In genomic region chr7:111730476-111731300, GRCh38 we compare ENCODE assay signal across 9 cellular contexts.
A peak's percentile ranks its signal among the peaks of the same experiment; 100 is the strongest.
DNase-seq lines count a peak whose midpoint lies in the region; ATAC-seq, FAIRE-seq and TF ChIP-seq lines count a peak whose summit lies in the region.
"Had no signal": no experiment of that assay in that cellular context is flagged by ENCODE, and none has a peak within 500 bp of the region (broad histone marks: within the 10 kb centered on the region; RNA-seq: fewer than 3 reads in every experiment).

No MANE protein-coding gene starts in this region.

- DNase-seq in H54 (ENCODE audit: insufficient read length, low spot score) = peak; percentile 34
- peak; percentile 13 for DNase-seq in NCI-H1105 (lab: John Stamatoyannopoulos, UW)
- no peak for DNase-seq in astrocyte of the cerebellum (ENCODE audit: low read depth)
- no peak for DNase-seq in activated gamma-delta T cell treated with Interleukin-2 at 50 U/mL for 16 hours
- no peak for DNase-seq in caudate nucleus (lab: John Stamatoyannopoulos, UW)

- no peak for TF ChIP-seq POLR2A in H54 (IDR thresholded peaks at IDR 0.05; ENCODE audit: low read depth, low read length)

- no peaks in the 10 kb centered on the region for H3K9me3 Mint-ChIP-seq in nephron

- no peak overlapping the region for H3K4me3 Mint-ChIP-seq in nephron

- H3K4me1 Mint-ChIP-seq in nephron = peaks cover 13% of the 10 kb centered on the region

- no peak for FAIRE-seq in H54 (lab: Jason Lieb, UNC)

- in situ Hi-C loops in astrocyte of the cerebellum (cut with HindIII; ENCODE audit: low sequenced_read_pairs) = no loop called here

- no peak overlapping the region for H3K27ac ChIP-seq in caudate nucleus (ENCODE audit: low read depth, low read length)
- H3K27ac ChIP-seq: skin epidermis had no signal

- no peak overlapping the region for H3K4me3 ChIP-seq in astrocyte of the cerebellum (ENCODE audit: low read depth, low read length)
- H3K4me3 ChIP-seq: skin epidermis had no signal

- peak; percentile 67 for TF ChIP-seq CTCF in GM12872 (IDR thresholded peaks at IDR 0.05; ENCODE audit: insufficient read depth, low read depth, low read length)
- peak; percentile 38 for TF ChIP-seq CTCF in astrocyte of the cerebellum (IDR thresholded peaks at IDR 0.05; ENCODE audit: low read depth, low read length, missing control alignments)
- TF ChIP-seq CTCF in nephron (IDR thresholded peaks at IDR 0.05; ENCODE audit: unreplicated experiment in 3 of 3) = peak; percentile 42 to 49 (median 47)

- H3K36me3 Mint-ChIP-seq in nephron (ENCODE audit: low read depth) = peaks cover 37% of the 10 kb centered on the region

- ATAC-seq in GM18907 (IDR thresholded peaks at IDR 0.05; ENCODE audit: unreplicated experiment) = no peak

- H3K27ac Mint-ChIP-seq in nephron = no peak overlapping the region

- H3K27me3 Mint-ChIP-seq in nephron (ENCODE audit: low read depth) = no peaks in the 10 kb centered on the region

Comparison
In these comparisons a context has a peak if more than half of its experiments do, and no peak if none do; other contexts are left out.
1. DNase-seq: peak in H54 (single experiment) and NCI-H1105 (single experiment); none in astrocyte of the cerebellum (single experiment), activated gamma-delta T cell treated with Interleukin-2 at 50 U/mL for 16 hours (single experiment) and caudate nucleus (0 of 61).
2. Peak in every context shown above with its lines, with median percentiles within 50 percentile points of each other: CTCF ChIP-seq.